In the genomic region with DNA sequence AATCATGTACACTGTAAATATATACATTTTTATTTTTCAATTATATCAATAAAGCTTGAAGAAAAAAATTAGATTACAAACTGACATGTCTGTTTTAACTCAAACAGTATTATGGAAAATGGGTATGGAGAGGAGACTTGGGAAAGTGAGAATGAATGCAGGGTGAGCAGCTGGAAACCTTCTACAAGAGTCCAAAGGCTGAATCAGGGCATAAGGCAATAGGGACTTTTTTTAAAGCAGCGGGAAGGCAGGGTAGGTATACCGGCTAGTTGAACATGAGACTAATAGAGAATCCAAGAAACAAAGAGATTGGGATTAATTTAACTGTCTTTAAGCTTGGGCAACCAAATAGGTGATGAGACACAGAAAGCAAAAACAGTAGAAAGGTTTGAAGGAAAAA, we compare ENCODE assay signal across 28 cellular contexts.
"Had no signal": no experiment of that assay in that cellular context is flagged by ENCODE, and none has a peak within 500 bp of the region (broad histone marks: within the 10 kb centered on the region; RNA-seq: fewer than 3 reads in every experiment).

No MANE protein-coding gene starts in this region.

- H3K4me3 ChIP-seq: colonic mucosa, coronary artery, dorsolateral prefrontal cortex, esophagus muscularis mucosa, esophagus squamous epithelium, gastrocnemius medialis, gastroesophageal sphincter, heart left ventricle, heart right ventricle had no signal

- H3K27ac ChIP-seq: colonic mucosa, coronary artery, dorsolateral prefrontal cortex, epithelial cell of prostate, esophagus muscularis mucosa, esophagus squamous epithelium, foreskin keratinocyte, gastrocnemius medialis, gastroesophageal sphincter, heart left ventricle, heart right ventricle had no signal

- FAIRE-seq: colon, endometrium, endothelial cell of umbilical vein, frontal cortex had no signal

- H3K9me3 ChIP-seq: colonic mucosa, esophagus muscularis mucosa, esophagus squamous epithelium, gastrocnemius medialis, gastroesophageal sphincter, heart left ventricle, heart right ventricle had no signal

- H3K27me3 ChIP-seq: colonic mucosa, dorsolateral prefrontal cortex, esophagus muscularis mucosa, esophagus squamous epithelium, foreskin keratinocyte, gastrocnemius medialis, gastroesophageal sphincter, heart left ventricle, heart right ventricle had no signal

- DNase-seq: colonic mucosa; cortex of kidney; dermis blood vessel endothelial cell; dorsolateral prefrontal cortex; effector CD4-positive, alpha-beta T cell; effector CD8-positive, alpha-beta T cell; effector memory CD4-positive, alpha-beta T cell; effector memory CD8-positive, alpha-beta T cell; endodermal cell; erythroblast; esophagus squamous epithelium; foreskin fibroblast; foreskin keratinocyte; foreskin melanocyte; gastrocnemius medialis; glutamatergic neuron; head of caudate nucleus; heart left ventricle; heart right ventricle had no signal

- H3K36me3 ChIP-seq: colonic mucosa, esophagus muscularis mucosa, esophagus squamous epithelium, gastrocnemius medialis, gastroesophageal sphincter, heart left ventricle had no signal

- H3K4me1 ChIP-seq: colonic mucosa, esophagus squamous epithelium, foreskin keratinocyte, gastroesophageal sphincter had no signal

- ATAC-seq: effector memory CD8-positive, alpha-beta T cell; esophagus mucosa; foreskin keratinocyte; gastrocnemius medialis; gastroesophageal sphincter; heart left ventricle; heart right ventricle had no signal
